ENCODE assay signal across 9 cellular contexts in genomic region chr13:41193469-41193868, GRCh38. TPM values are rescaled to one million over a fixed set of nuclear protein-coding genes. Genes with fewer than 3 reads are reported as not detected.
A peak's percentile ranks its signal among the peaks of the same experiment; 100 is the strongest.
DNase-seq lines count a peak whose midpoint lies in the region; ATAC-seq lines count a peak whose summit lies in the region.
"Had no signal": no experiment of that assay in that cellular context is flagged by ENCODE, and none has a peak within 500 bp of the region (broad histone marks: within the 10 kb centered on the region; RNA-seq: fewer than 3 reads in every experiment).

No MANE protein-coding gene starts in this region.

- H3K27me3 Mint-ChIP-seq in T-helper 2 cell treated with Interferon-gamma antibody and Interleukin-4, amounts not matched to agents 5 μg/mL and 100 μg/mL, for 36 hours (ENCODE audit: low read depth) = no peaks in the 10 kb centered on the region
- no peaks in the 10 kb centered on the region for H3K27me3 Mint-ChIP-seq in activated T-helper 17 cell treated with anti-CD3 and anti-CD28 coated beads, Interleukin-2, amount 50 U/mL, for 72 hours
- H3K27me3 Mint-ChIP-seq in immature natural killer cell (ENCODE audit: low read depth in 3 of 3) = peaks cover 2 to 5% (median 2%) of the 10 kb centered on the region in 3 donors
- H3K27me3 Mint-ChIP-seq in stimulated activated naive CD8-positive, alpha-beta T cell treated with anti-CD3 and anti-CD28 coated beads, Interleukin-15, amount 100 ng/mL, for 72 hours = no peaks in the 10 kb centered on the region

- H3K9me3 Mint-ChIP-seq in T-helper 2 cell treated with Interferon-gamma antibody and Interleukin-4, amounts not matched to agents 5 μg/mL and 100 μg/mL, for 36 hours = no peaks in the 10 kb centered on the region
- no peaks in the 10 kb centered on the region for H3K9me3 Mint-ChIP-seq in activated T-helper 17 cell treated with anti-CD3 and anti-CD28 coated beads, Interleukin-2, amount 50 U/mL, for 72 hours
- no peaks in the 10 kb centered on the region for H3K9me3 Mint-ChIP-seq in immature natural killer cell
- H3K9me3 Mint-ChIP-seq in stimulated activated naive CD8-positive, alpha-beta T cell treated with anti-CD3 and anti-CD28 coated beads, Interleukin-15, amount 100 ng/mL, for 72 hours = no peaks in the 10 kb centered on the region

- no peak for ATAC-seq in activated T-helper 17 cell treated with anti-CD3 and anti-CD28 coated beads, Interleukin-2, amount 50 U/mL, for 72 hours (replicated peaks)
- ATAC-seq in stimulated activated naive CD8-positive, alpha-beta T cell treated with anti-CD3 and anti-CD28 coated beads, Interleukin-15, amount 100 ng/mL, for 72 hours = no peak

- H3K4me1 Mint-ChIP-seq in T-helper 2 cell treated with Interferon-gamma antibody and Interleukin-4, amounts not matched to agents 5 μg/mL and 100 μg/mL, for 36 hours (ENCODE audit: low read depth) = peaks cover 33% of the 10 kb centered on the region
- H3K4me1 Mint-ChIP-seq in activated T-helper 17 cell treated with anti-CD3 and anti-CD28 coated beads, Interleukin-2, amount 50 U/mL, for 72 hours = peaks cover 30% of the 10 kb centered on the region
- H3K4me1 Mint-ChIP-seq in immature natural killer cell = peaks cover 33 to 53% of the 10 kb centered on the region in 2 donors
- peaks cover 38% of the 10 kb centered on the region for H3K4me1 Mint-ChIP-seq in stimulated activated naive CD8-positive, alpha-beta T cell treated with anti-CD3 and anti-CD28 coated beads, Interleukin-15, amount 100 ng/mL, for 72 hours

- peak overlapping the region; percentile 94 for H3K4me3 Mint-ChIP-seq in T-helper 2 cell treated with Interferon-gamma antibody and Interleukin-4, amounts not matched to agents 5 μg/mL and 100 μg/mL, for 36 hours
- H3K4me3 Mint-ChIP-seq in activated T-helper 17 cell treated with anti-CD3 and anti-CD28 coated beads, Interleukin-2, amount 50 U/mL, for 72 hours = peak overlapping the region; percentile 91
- H3K4me3 Mint-ChIP-seq in immature natural killer cell = peak overlapping the region; percentile 93 to 97 (median 96)
- peak overlapping the region; percentile 92 to 94 for H3K4me3 Mint-ChIP-seq in stimulated activated naive CD8-positive, alpha-beta T cell treated with anti-CD3 and anti-CD28 coated beads, Interleukin-15, amount 100 ng/mL, for 72 hours

- peak overlapping the region; percentile 90 for H3K27ac Mint-ChIP-seq in T-helper 2 cell treated with Interferon-gamma antibody and Interleukin-4, amounts not matched to agents 5 μg/mL and 100 μg/mL, for 36 hours
- H3K27ac Mint-ChIP-seq in activated T-helper 17 cell treated with anti-CD3 and anti-CD28 coated beads, Interleukin-2, amount 50 U/mL, for 72 hours = peak overlapping the region; percentile 95
- peak overlapping the region; percentile 34 to 94 (median 65) for H3K27ac Mint-ChIP-seq in immature natural killer cell
- H3K27ac Mint-ChIP-seq in stimulated activated naive CD8-positive, alpha-beta T cell treated with anti-CD3 and anti-CD28 coated beads, Interleukin-15, amount 100 ng/mL, for 72 hours = peak overlapping the region; percentile 40 to 98

- H3K36me3 Mint-ChIP-seq in T-helper 2 cell treated with Interferon-gamma antibody and Interleukin-4, amounts not matched to agents 5 μg/mL and 100 μg/mL, for 36 hours (ENCODE audit: low read depth) = peaks cover 32% of the 10 kb centered on the region
- H3K36me3 Mint-ChIP-seq in activated T-helper 17 cell treated with anti-CD3 and anti-CD28 coated beads, Interleukin-2, amount 50 U/mL, for 72 hours (ENCODE audit: low read depth) = peaks cover 5% of the 10 kb centered on the region
- H3K36me3 Mint-ChIP-seq in immature natural killer cell = peaks cover 0 to 12% (median 10%) of the 10 kb centered on the region in 3 donors

- no peak for DNase-seq in T-helper 2 cell treated with Interferon-gamma antibody and Interleukin-4, amounts not matched to agents 5 μg/mL and 100 μg/mL, for 36 hours (ENCODE audit: low spot score)
- no peak for DNase-seq in T-helper 2 cell
- no peak for DNase-seq in immature natural killer cell
- DNase-seq in stimulated activated naive CD8-positive, alpha-beta T cell treated with anti-CD3 and anti-CD28 coated beads, Interleukin-15, amount 100 ng/mL, for 72 hours = no peak
- no peak for DNase-seq in cerebellum (ENCODE audit: low spot score)
- no peak for DNase-seq in NOMO-1 treated with dmso at 0.1 percent for 144 hours (lab: John Stamatoyannopoulos, UW; ENCODE audit: unreplicated experiment)
- DNase-seq in NCI-H82 treated with DMSO at 0.1 percent for 48 hours (lab: John Stamatoyannopoulos, UW; ENCODE audit: unreplicated experiment) = no peak
- DNase-seq: MV-4-11 had no signal

RNA-seq across cellular contexts. Expression of gene KBTBD7, which starts 0.9 kb away (rescaled TPM):
- 1 to 10 TPM; 4.7 to 5.8 TPM for total RNA-seq in activated T-helper 17 cell treated with anti-CD3 and anti-CD28 coated beads, Interleukin-2, amount 50 U/mL, for 72 hours
- 10 to 100 TPM in 1 of 3 donors, 1 to 10 TPM in 2; 5.1 to 14.8 (median 7.0) TPM for polyA plus RNA-seq in immature natural killer cell
- 23.5 TPM for total RNA-seq in cerebellum
